8 cellular contexts compared by ENCODE assay signal in the genomic region with DNA sequence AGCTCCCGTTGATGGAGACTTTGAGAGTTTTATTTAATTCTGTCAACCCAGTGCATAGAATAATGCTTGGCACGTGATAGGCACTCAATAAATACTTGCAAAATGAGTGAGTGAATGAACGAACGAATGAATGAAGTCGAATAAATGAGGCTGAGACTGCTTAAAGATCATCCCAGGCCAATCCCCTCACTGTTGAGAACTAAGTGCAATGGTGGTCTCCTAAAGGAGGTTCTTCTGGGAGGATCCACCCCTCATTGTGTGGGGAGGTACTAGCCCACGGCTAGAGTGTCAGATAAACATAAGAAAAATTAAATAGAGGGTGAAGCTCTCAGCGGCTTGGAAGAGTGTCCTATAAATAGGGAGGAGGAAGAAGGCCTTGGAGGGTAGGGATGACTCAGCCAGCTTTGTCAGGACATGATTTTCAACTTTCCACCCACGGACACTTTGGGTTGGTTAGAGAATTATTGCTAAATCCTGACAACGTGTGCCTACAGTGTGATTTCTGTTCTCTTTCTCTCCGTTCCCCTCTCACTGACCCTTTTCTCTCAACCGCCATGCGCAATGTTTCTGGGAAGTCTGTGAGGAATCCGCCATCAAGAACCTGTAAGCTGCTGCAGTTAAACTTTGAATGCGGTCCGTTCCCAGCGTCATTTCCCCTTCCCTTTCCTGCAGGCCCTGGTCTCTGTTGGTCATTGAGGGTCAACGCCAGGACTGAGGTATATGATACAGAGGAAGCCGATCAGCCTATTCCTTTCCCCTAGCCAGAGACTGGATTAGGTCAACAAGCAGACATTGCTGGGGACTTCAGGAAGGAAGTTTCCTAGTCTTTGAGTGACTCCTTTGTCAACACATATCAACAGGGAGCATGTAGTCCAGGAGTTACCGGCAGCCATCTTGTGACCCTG.
DNase-seq lines count a peak whose midpoint lies in the region; ATAC-seq, FAIRE-seq and TF ChIP-seq lines count a peak whose summit lies in the region.

No MANE protein-coding gene starts in this region.

- no peaks in the 10 kb centered on the region for H3K27me3 ChIP-seq in body of pancreas
- no peaks in the 10 kb centered on the region for H3K27me3 ChIP-seq in hepatocyte
- no peaks in the 10 kb centered on the region for H3K27me3 ChIP-seq in subcutaneous abdominal adipose tissue (ENCODE audit: control insufficient read depth in 5 of 5, insufficient read depth in 4 of 5, low read length in 5 of 5)

- H3K9ac ChIP-seq in subcutaneous abdominal adipose tissue (ENCODE audit: low read length in 5 of 5), result peak overlapping the region in 1 of 5 donors; percentile 1

- WGBS in body of pancreas, 2 donors, result 59 to 71% methylated on average over 19 of the region's 19 CpGs
- 74% methylated on average over 19 of the region's 19 CpGs for WGBS in hepatocyte (ENCODE audit: low lambda C conversion rate, missing lambda C conversion rate)

- ATAC-seq in body of pancreas (peak; percentile 45), GM19035 (IDR thresholded peaks at IDR 0.05; ENCODE audit: unreplicated experiment) (no peak), GM18502 (IDR thresholded peaks at IDR 0.05; ENCODE audit: poor library complexity, unreplicated experiment) (no peak)

- H3K9me2 ChIP-seq in hepatocyte (replicated peaks; ENCODE audit: insufficient read depth), result no peaks in the 10 kb centered on the region

- TF ChIP-seq POLR2A in body of pancreas (IDR thresholded peaks at IDR 0.05), result peak in 1 of 3 donors; percentile 23

- no peak for FAIRE-seq in GM19239 (lab: Jason Lieb, UNC)

- H3K9me3 ChIP-seq in body of pancreas (no peaks in the 10 kb centered on the region), hepatocyte (ENCODE audit: low read depth) (no peaks in the 10 kb centered on the region), subcutaneous abdominal adipose tissue (ENCODE audit: control insufficient read depth in 5 of 5, low read length in 5 of 5) (no peaks in the 10 kb centered on the region)

- TF ChIP-seq CTCF in body of pancreas (IDR thresholded peaks at IDR 0.05) (no peak), hepatocyte (IDR thresholded peaks at IDR 0.05; ENCODE audit: poor library complexity) (no peak)

- no peaks in the 10 kb centered on the region for H3K36me3 ChIP-seq in body of pancreas (replicated peaks in 1 of 2; ENCODE audit: insufficient read depth in 1 of 2, low read depth in 2 of 2)
- no peaks in the 10 kb centered on the region for H3K36me3 ChIP-seq in hepatocyte (replicated peaks; ENCODE audit: insufficient read depth, low read depth)
- no peaks in the 10 kb centered on the region for H3K36me3 ChIP-seq in subcutaneous abdominal adipose tissue (ENCODE audit: control insufficient read depth in 5 of 5, insufficient read depth in 5 of 5, low read length in 5 of 5)

- H3K4me1 ChIP-seq in body of pancreas, result no peaks in the 10 kb centered on the region
- H3K4me1 ChIP-seq in hepatocyte (ENCODE audit: insufficient read depth), result peaks cover 20% of the 10 kb centered on the region
- H3K4me1 ChIP-seq in subcutaneous abdominal adipose tissue (ENCODE audit: control insufficient read depth in 5 of 5, insufficient read depth in 5 of 5, low read length in 5 of 5), result peaks cover 0 to 12% (median 3%) of the 10 kb centered on the region in 5 donors

- intact Hi-C loops in body of pancreas (cut with DNase I), result no loop called here

- H3K4me3 ChIP-seq in body of pancreas (no peak overlapping the region), hepatocyte (no peak overlapping the region), subcutaneous abdominal adipose tissue (ENCODE audit: low read depth in 1 of 5, low read length in 5 of 5) (peak overlapping the region in 1 of 5 donors; percentile 42)

- no peaks in the 10 kb centered on the region for H3K79me2 ChIP-seq in hepatocyte

- DNase-seq in HPDE6-E6E7 (ENCODE audit: extremely low spot score) (peak; percentile 77), body of pancreas (peak in 2 of 4 donors; percentile 12 to 74), hepatocyte (ENCODE audit: low spot score) (peak; percentile 23), GM19239 (ENCODE audit: insufficient read length, low spot score) (no peak), NCI-H1092 treated with DMSO at 0.1 percent for 48 hours (lab: John Stamatoyannopoulos, UW) (no peak)

- H3K4me2 ChIP-seq in hepatocyte, result no peak overlapping the region

- H3K27ac ChIP-seq in body of pancreas (peak overlapping the region in 2 of 4 donors; percentile 38 to 70), hepatocyte (peak overlapping the region; percentile 70), subcutaneous abdominal adipose tissue (ENCODE audit: low read depth, low read length) (peak overlapping the region; percentile 44)

- H4K20me1 ChIP-seq in hepatocyte (ENCODE audit: insufficient read depth, poor library complexity, severe bottlenecking), result no peaks in the 10 kb centered on the region

- no peak overlapping the region for H2AFZ ChIP-seq in hepatocyte

Comparison
In these comparisons a context has a peak if more than half of its experiments do, and no peak if none do; other contexts are left out.
1. DNase-seq: peak in HPDE6-E6E7 (single experiment) and hepatocyte (single experiment); none in GM19239 (single experiment) and NCI-H1092 treated with DMSO at 0.1 percent for 48 hours (single experiment).